Comparison of ENCODE assay signal across 1 cellular context in genomic region chr7:150999001-150999400, GRCh38.
TF ChIP-seq lines count a peak whose summit lies in the region.

No MANE protein-coding gene starts in this region.

TF ChIP-seq in H1, 55 proteins besides CTCF, POLR2A, EP300 and RAD21:
- TF ChIP-seq YY1 (IDR thresholded peaks at IDR 0.05; ENCODE audit: low read depth, low read length) (no peak), GABPA (IDR thresholded peaks at IDR 0.05; ENCODE audit: borderline replicate concordance, insufficient read depth, low read length) (no peak), RXRA (IDR thresholded peaks at IDR 0.05; ENCODE audit: insufficient read depth, low read depth, low read length) (no peak), SP1 (IDR thresholded peaks at IDR 0.05; ENCODE audit: low read depth, low read length) (no peak), KDM1A (IDR thresholded peaks at IDR 0.05; ENCODE audit: borderline replicate concordance, low read length) (no peak), HDAC6 (IDR thresholded peaks at IDR 0.05; ENCODE audit: low read depth, low read length) (no peak), NANOG (IDR thresholded peaks at IDR 0.05; ENCODE audit: insufficient read depth, low read depth, low read length, poor library complexity, severe bottlenecking) (no peak), BACH1 (IDR thresholded peaks at IDR 0.05; ENCODE audit: low read length) (no peak), SP2 (IDR thresholded peaks at IDR 0.05; ENCODE audit: low read length) (no peak), JUN (IDR thresholded peaks at IDR 0.05; ENCODE audit: low read depth, low read length) (no peak), EGR1 (IDR thresholded peaks at IDR 0.05; ENCODE audit: borderline replicate concordance, low read depth, low read length) (no peak), NRF1 (IDR thresholded peaks at IDR 0.05; ENCODE audit: low read depth, low read length) (no peak), ASH2L (IDR thresholded peaks at IDR 0.05; ENCODE audit: low read length) (no peak), CHD7 (IDR thresholded peaks at IDR 0.05; ENCODE audit: insufficient replicate concordance, low read length) (no peak), CBX8 (IDR thresholded peaks at IDR 0.05; ENCODE audit: borderline replicate concordance, low read depth, low read length) (no peak), CREB1 (IDR thresholded peaks at IDR 0.05) (no peak)
